13 cellular contexts compared by ENCODE assay signal in genomic region chr18:2970344-2970743, GRCh38. TPM values are rescaled to one million over a fixed set of nuclear protein-coding genes. Genes with fewer than 3 reads are reported as not detected.
A peak's percentile ranks its signal among the peaks of the same experiment; 100 is the strongest.
DNase-seq lines count a peak whose midpoint lies in the region; ATAC-seq, FAIRE-seq and TF ChIP-seq lines count a peak whose summit lies in the region.
"Had no signal": no experiment of that assay in that cellular context is flagged by ENCODE, and none has a peak within 500 bp of the region (broad histone marks: within the 10 kb centered on the region; RNA-seq: fewer than 3 reads in every experiment).

No MANE protein-coding gene starts in this region.

- no peak for ATAC-seq in activated CD8-positive, alpha-beta T cell treated with anti-CD3 and anti-CD28 coated beads for 36 hours
- ATAC-seq in left colon (peak; percentile 34), GM19324 (IDR thresholded peaks at IDR 0.05; ENCODE audit: low FRiP score, unreplicated experiment) (no peak)

- TF ChIP-seq CTCF in DOHH2 (IDR thresholded peaks at IDR 0.05; ENCODE audit: low read depth, low read length, poor library complexity, severe bottlenecking) (no peak), OCI-LY7 (conservative IDR thresholded peaks at IDR 0.05; ENCODE audit: low read length) (no peak)
- TF ChIP-seq CTCF in activated CD8-positive, alpha-beta T cell treated with anti-CD3 and anti-CD28 coated beads for 36 hours (IDR thresholded peaks at IDR 0.05), result no peak

- H3K4me3 Mint-ChIP-seq in activated CD8-positive, alpha-beta T cell treated with anti-CD3 and anti-CD28 coated beads for 36 hours, result peak overlapping the region; percentile 81

- H2AFZ ChIP-seq in OCI-LY7 (ENCODE audit: low read length), result no peak overlapping the region

- H3K4me3 ChIP-seq in DOHH2 (ENCODE audit: low read length) (no peak overlapping the region), small intestine (ENCODE audit: low read depth in 1 of 2, low read length in 2 of 2) (no peak overlapping the region), OCI-LY7 (ENCODE audit: low read depth, low read length, poor library complexity, severe bottlenecking) (no peak overlapping the region)
- H3K4me3 ChIP-seq: breast epithelium had no signal

- intact Hi-C loops in activated CD8-positive, alpha-beta T cell treated with anti-CD3 and anti-CD28 coated beads for 36 hours (cut with micrococcal nuclease), result no loop called here
- intact Hi-C loops in left colon (cut with DNase I, micrococcal nuclease), result no loop called here
- intact Hi-C loops in OCI-LY7 (cut with micrococcal nuclease; ENCODE audit: unreplicated experiment), result loop anchor here (10.0 kb wide), 1 partner anchor 316 kb away; the partner anchor contains the start of gene SMCHD1

- CTCF ChIA-PET in activated CD8-positive, alpha-beta T cell treated with anti-CD3 and anti-CD28 coated beads for 36 hours (lab: Charles Lee), result interaction anchor here (0.8 to 11.8 kb wide), 5 partner anchors 9 to 159 kb away, joined by 3 to 128 read pairs (median 5); no protein-coding TSS in a partner anchor
- CTCF ChIA-PET in OCI-LY7 (lab: Charles Lee; ENCODE audit: unreplicated experiment), result no interaction called here

- H3K4me1 ChIP-seq in DOHH2 (ENCODE audit: control insufficient read depth, low read length) (peaks cover 61% of the 10 kb centered on the region), small intestine (ENCODE audit: control insufficient read depth in 2 of 2, insufficient read depth in 1 of 2, low read depth in 1 of 2, low read length in 1 of 2) (peaks cover 37 to 46% of the 10 kb centered on the region in 2 donors), OCI-LY7 (ENCODE audit: insufficient read depth, low read length, poor library complexity, severe bottlenecking) (peaks cover 25% of the 10 kb centered on the region)
- H3K4me1 ChIP-seq: breast epithelium had no signal

- peaks cover 69% of the 10 kb centered on the region for H3K36me3 Mint-ChIP-seq in activated CD8-positive, alpha-beta T cell treated with anti-CD3 and anti-CD28 coated beads for 36 hours (ENCODE audit: low read depth)

- H4K20me1 ChIP-seq in DOHH2 (ENCODE audit: control insufficient read depth, insufficient read depth, low read depth, low read length) (0 out of 2 replicates have a peak, but pooled peaks cover 4% of the 10 kb centered on the region), OCI-LY7 (ENCODE audit: insufficient read depth, low read length) (no peaks in the 10 kb centered on the region)

- DNase-seq in activated CD8-positive, alpha-beta T cell treated with anti-CD3 and anti-CD28 coated beads for 36 hours, result no peak
- no peak for DNase-seq in left colon
- peak; percentile 76 for DNase-seq in small intestine
- no peak for DNase-seq in OCI-LY7 (ENCODE audit: low spot score)
- no peak for DNase-seq in HPDE6-E6E7 (ENCODE audit: extremely low spot score)
- DNase-seq in SIG-M5 treated with dmso at 0.1 percent for 504 hours (lab: John Stamatoyannopoulos, UW; ENCODE audit: unreplicated experiment), result no peak
- DNase-seq: NCI-H1105 treated with DMSO at 0.1 percent for 48 hours; NCI-H446; stimulated activated CD4-positive, alpha-beta T cell treated with anti-CD3 and anti-CD28 coated beads, Interleukin-4, amount 100 ng/mL, for 4 hours had no signal

- peaks cover 52% of the 10 kb centered on the region for H3K79me2 ChIP-seq in DOHH2 (ENCODE audit: control insufficient read depth, low read length)
- H3K79me2 ChIP-seq in OCI-LY7 (ENCODE audit: insufficient read depth, low read depth, low read length), result no peaks in the 10 kb centered on the region

- H3K27ac Mint-ChIP-seq in activated CD8-positive, alpha-beta T cell treated with anti-CD3 and anti-CD28 coated beads for 36 hours, result peak overlapping the region; percentile 99

- POLR2A ChIA-PET in activated CD8-positive, alpha-beta T cell treated with anti-CD3 and anti-CD28 coated beads for 36 hours (lab: Charles Lee), result interaction anchor here (0.6 to 10.9 kb wide), 10 partner anchors 10 to 314 kb away, joined by 3 to 207 read pairs (median 4); partner anchors contain the start of gene MYL12A
- POLR2A ChIA-PET in OCI-LY7 (lab: Charles Lee), result interaction anchor here (0.5 to 13.3 kb wide), 4 partner anchors 9 to 48 kb away, joined by 3 to 158 read pairs (median 4); no protein-coding TSS in a partner anchor

- no TSS peak for BruUV-seq in OCI-LY7 (replicated peaks; lab: Mats Ljungman, UMichigan)

- no peaks in the 10 kb centered on the region for H3K27me3 Mint-ChIP-seq in activated CD8-positive, alpha-beta T cell treated with anti-CD3 and anti-CD28 coated beads for 36 hours

- no peaks in the 10 kb centered on the region for H3K9me3 Mint-ChIP-seq in activated CD8-positive, alpha-beta T cell treated with anti-CD3 and anti-CD28 coated beads for 36 hours
- H3K9me3 Mint-ChIP-seq: activated T-cell treated with anti-CD3 and anti-CD28 coated beads, Interleukin-2, amount 50 U/mL, for 4 hours had no signal

- H3K27me3 ChIP-seq in DOHH2 (ENCODE audit: control insufficient read depth, low read length) (no peaks in the 10 kb centered on the region), small intestine (ENCODE audit: control insufficient read depth in 2 of 2, insufficient read depth in 2 of 2, low read length in 2 of 2) (no peaks in the 10 kb centered on the region)
- H3K27me3 ChIP-seq: breast epithelium had no signal

- H3K9me2 ChIP-seq in DOHH2 (replicated peaks; ENCODE audit: control insufficient read depth, low read length), result no peaks in the 10 kb centered on the region
- H3K9me2 ChIP-seq in OCI-LY7 (ENCODE audit: insufficient read depth, low read length), result no peaks in the 10 kb centered on the region

- peaks cover 89% of the 10 kb centered on the region for H3K4me1 Mint-ChIP-seq in activated CD8-positive, alpha-beta T cell treated with anti-CD3 and anti-CD28 coated beads for 36 hours (ENCODE audit: low read depth)

- H3K27ac ChIP-seq in DOHH2 (ENCODE audit: low read depth, low read length) (no peak overlapping the region), small intestine (ENCODE audit: low read depth in 1 of 2, low read length in 1 of 2) (peak overlapping the region; percentile 39 to 73), OCI-LY7 (ENCODE audit: low read depth, low read length, poor library complexity, severe bottlenecking) (no peak overlapping the region)

- H3F3A ChIP-seq in DOHH2 (ENCODE audit: control insufficient read depth, insufficient read depth), result peaks cover 7% of the 10 kb centered on the region; the same call in 1 of the 2 replicates

- H3K36me3 ChIP-seq in DOHH2 (ENCODE audit: control insufficient read depth, low read length) (no peaks in the 10 kb centered on the region), small intestine (ENCODE audit: control insufficient read depth in 2 of 2, insufficient read depth in 2 of 2, low read length in 2 of 2) (peaks cover 0 to 6% of the 10 kb centered on the region in 2 donors), OCI-LY7 (ENCODE audit: insufficient read depth, low read length) (no peaks in the 10 kb centered on the region)
- H3K36me3 ChIP-seq: breast epithelium had no signal

- H3K4me2 ChIP-seq in DOHH2 (ENCODE audit: low read length), result peak overlapping the region; percentile 72; the same call in 1 of the 2 replicates
- H3K4me2 ChIP-seq in OCI-LY7 (ENCODE audit: low read length), result no peak overlapping the region

- no peaks in the 10 kb centered on the region for H3K9me3 ChIP-seq in DOHH2 (ENCODE audit: control insufficient read depth, insufficient read depth, low read length)
- H3K9me3 ChIP-seq in small intestine (ENCODE audit: control insufficient read depth, low read depth), result no peaks in the 10 kb centered on the region
- no peaks in the 10 kb centered on the region for H3K9me3 ChIP-seq in OCI-LY7 (ENCODE audit: low read length)
- H3K9me3 ChIP-seq: breast epithelium had no signal

- WGBS in small intestine, 3 donors, result 31 to 64% (median 62%) methylated on average over 3 of the region's 3 CpGs

- no peak for FAIRE-seq in small intestine (lab: Jason Lieb, UNC)

RNA-seq across cellular contexts. Expression of gene LPIN2, which starts 42.6 kb away (rescaled TPM):
- total RNA-seq in activated CD8-positive, alpha-beta T cell treated with anti-CD3 and anti-CD28 coated beads for 36 hours, result 10 to 100 TPM; 95.5 to 95.7 TPM
- 10 to 100 TPM; 40.5 to 58.5 TPM for total RNA-seq in left colon
- 10 to 100 TPM; 20.0 to 91.5 (median 63.0) TPM for polyA plus RNA-seq in small intestine
- total RNA-seq in OCI-LY7 (2014; rRNA removed; shearing (Covaris generic)), result 18.7 and 20.1 TPM in 2 replicates
- 16.9 and 18.9 TPM in 2 replicates for total RNA-seq in OCI-LY7 (2022)

Comparison
In these comparisons a context has a peak if more than half of its experiments do, and no peak if none do; other contexts are left out.
1. H3K27ac ChIP-seq: peak in small intestine (2 of 2); none in DOHH2 (single experiment) and OCI-LY7 (single experiment).